8 cellular contexts compared by ENCODE assay signal in the genomic region with DNA sequence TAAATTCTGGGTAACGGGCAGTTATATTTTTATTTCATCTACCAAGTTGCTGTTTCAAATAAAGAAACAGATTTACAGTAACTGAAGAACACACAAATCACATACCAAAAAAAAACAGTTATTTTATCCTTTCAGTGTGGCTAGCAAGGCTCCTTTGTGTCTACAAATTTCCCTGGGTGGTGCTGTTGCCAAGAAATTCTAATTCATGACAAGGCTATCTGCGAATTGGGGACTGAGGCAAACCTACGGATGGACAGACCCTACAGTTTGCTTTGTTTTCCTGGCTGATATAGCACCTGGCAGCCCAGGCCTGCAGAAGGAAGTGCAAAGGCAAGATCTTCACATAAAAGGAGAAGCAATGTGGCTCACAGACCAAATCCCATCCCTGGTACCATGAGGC. TPM values are rescaled to one million over a fixed set of nuclear protein-coding genes. Genes with fewer than 3 reads are reported as not detected.
DNase-seq lines count a peak whose midpoint lies in the region; ATAC-seq and TF ChIP-seq lines count a peak whose summit lies in the region.

No MANE protein-coding gene starts in this region.

- TF ChIP-seq POLR2A in adrenal gland (IDR thresholded peaks at IDR 0.05), result no peak

- H3K4me3 ChIP-seq in adrenal gland (peak overlapping the region in 1 of 4 donors; percentile 84), iPS-18c (ENCODE audit: insufficient read depth, low read depth, low read length) (peak overlapping the region; percentile 9; the same call in 1 of the 2 replicates)

- ATAC-seq in HG03097 (IDR thresholded peaks at IDR 0.05; ENCODE audit: low FRiP score, unreplicated experiment), result no peak

- H3K9me3 ChIP-seq in adrenal gland (replicated peaks in 1 of 3), result no peaks in the 10 kb centered on the region
- no peaks in the 10 kb centered on the region for H3K9me3 ChIP-seq in iPS-18c (ENCODE audit: control insufficient read depth, insufficient read depth, low read length)

- no peak for TF ChIP-seq CTCF in adrenal gland (IDR thresholded peaks at IDR 0.05)

- no peaks in the 10 kb centered on the region for H3K27me3 ChIP-seq in adrenal gland

- 28 to 41% (median 35%) methylated on average over 3 of the region's 3 CpGs for WGBS in adrenal gland, 4 donors

- intact Hi-C loops in adrenal gland (cut with DNase I), result loop anchor here (10.0 kb wide), 1 partner anchor 314 kb away; no protein-coding TSS in a partner anchor

- H3K27ac ChIP-seq in adrenal gland (peak overlapping the region; percentile 87 to 100 (median 100)), substantia nigra (ENCODE audit: low read depth, low read length, poor library complexity, severe bottlenecking) (peak overlapping the region; percentile 68)

- DNase-seq in SHP77 treated with DMSO at 0.1 percent for 48 hours (lab: John Stamatoyannopoulos, UW) (peak; percentile 10), SHP77 (lab: John Stamatoyannopoulos, UW) (no peak), adrenal gland (peak in 2 of 7 donors; percentile 17 to 20), substantia nigra (lab: John Stamatoyannopoulos, UW) (peak in 7 of 49 donors; percentile 16 to 35 (median 30)), KG1 (lab: John Stamatoyannopoulos, UW) (no peak), NCI-H2029 (lab: John Stamatoyannopoulos, UW) (no peak)

- H3K4me1 ChIP-seq in adrenal gland (replicated peaks in 1 of 2), result peaks cover 47 to 69% of the 10 kb centered on the region in 2 donors

- no peaks in the 10 kb centered on the region for H3K36me3 ChIP-seq in adrenal gland (replicated peaks in 1 of 2)

RNA-seq across cellular contexts. Expression of a gene that starts 4.5 kb away (rescaled TPM):
- total RNA-seq in adrenal gland, result 10 to 100 TPM; 11.9 to 45.9 (median 25.7) TPM
- 10 to 100 TPM in 1 of 3 donors, 1 to 10 TPM in 2; 3.6 to 17.0 (median 6.8) TPM for polyA plus RNA-seq in adrenal gland
